In the genomic region with DNA sequence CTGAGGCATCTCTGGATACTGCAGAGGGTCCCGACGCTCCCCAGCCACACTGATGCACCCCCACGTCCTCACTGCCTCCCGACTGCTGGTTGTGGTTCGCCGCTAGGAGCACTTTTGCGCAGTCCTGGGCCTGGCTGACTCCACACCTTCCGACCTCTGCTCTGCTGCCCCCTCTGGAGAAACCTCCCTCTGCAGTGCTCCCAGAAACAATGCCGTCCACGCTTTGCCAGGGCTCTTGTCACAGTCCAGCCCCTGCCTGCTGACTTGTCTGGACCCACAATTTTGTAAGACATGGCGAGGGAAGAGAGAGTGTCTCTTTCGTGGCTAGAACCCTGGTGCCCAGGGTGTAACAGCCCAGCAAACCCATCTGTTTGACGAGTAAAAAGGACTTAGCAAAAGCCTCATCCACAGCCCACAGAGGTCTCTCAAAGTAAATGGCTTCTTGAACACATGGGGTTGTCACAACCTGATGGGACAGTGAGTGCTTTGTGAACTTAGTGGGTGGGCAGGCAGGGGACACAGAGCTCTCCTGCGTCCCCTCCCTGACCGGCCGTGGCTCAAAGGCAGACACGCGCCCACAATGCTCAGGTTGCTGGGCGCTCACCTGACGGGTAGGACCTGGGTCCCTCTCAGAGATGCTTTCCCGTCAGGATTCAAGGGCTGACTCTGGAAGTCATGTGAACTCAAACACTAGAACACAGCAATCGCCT, we compare ENCODE assay signal across 1 cellular context.
TF ChIP-seq lines count a peak whose summit lies in the region.

No MANE protein-coding gene starts in this region.

TF ChIP-seq in H1, 55 proteins besides CTCF, POLR2A, EP300 and RAD21:
- TF ChIP-seq POLR2AphosphoS5 (IDR thresholded peaks at IDR 0.05; ENCODE audit: low read depth, low read length) = peak; percentile 25; the same call in 1 of the 2 replicates
- no peak for TF ChIP-seq CTBP2 (IDR thresholded peaks at IDR 0.05; ENCODE audit: borderline replicate concordance, insufficient read depth, insufficient read length, low read length)
- no peak for TF ChIP-seq KDM4A (IDR thresholded peaks at IDR 0.05; ENCODE audit: low read depth, low read length, severe bottlenecking)
- TF ChIP-seq SP2 (IDR thresholded peaks at IDR 0.05; ENCODE audit: low read length) = no peak
TF ChIP-seq in H1: peak in this region for 1.
